8 cellular contexts compared by ENCODE assay signal in genomic region chr17:4492762-4493561, GRCh38. TPM values are rescaled to one million over a fixed set of nuclear protein-coding genes. Genes with fewer than 3 reads are reported as not detected.
DNase-seq lines count a peak whose midpoint lies in the region; ATAC-seq, FAIRE-seq and TF ChIP-seq lines count a peak whose summit lies in the region.

No MANE protein-coding gene starts in this region.

- H3K56ac ChIP-seq in mesendoderm (ENCODE audit: low read length) = no peak overlapping the region

- DNase-seq in Daoy (ENCODE audit: low read depth) (peak; percentile 71), LoVo (ENCODE audit: low spot score) (peak; percentile 46), K562 (ENCODE audit: extremely low read depth in 1 of 4, low spot score in 3 of 4) (peak; percentile 67 to 73 (median 70)), mesendoderm (peak; percentile 90), HCEC 1CT (no peak)
- DNase-seq in stimulated activated CD4-positive, alpha-beta T cell treated with anti-CD3 and anti-CD28 coated beads, Interleukin-4, amount 100 ng/mL, for 24 hours = no peak

- BruUV-seq in K562 (replicated peaks; lab: Mats Ljungman, UMichigan) = no TSS peak

- TF ChIP-seq POLR2A in K562 (conservative IDR thresholded peaks at IDR 0.05) = no peak

- ATAC-seq in K562 (peak; percentile 83), HG02642 (IDR thresholded peaks at IDR 0.05; ENCODE audit: poor library complexity, unreplicated experiment) (no peak), GM18868 (IDR thresholded peaks at IDR 0.05; ENCODE audit: unreplicated experiment) (no peak)

- POLR2A ChIA-PET in K562 (lab: Yijun Ruan, JAX) = interaction anchor here (0.6 kb wide), 2 partner anchors 7 to 229 kb away, joined by 3 to 4 read pairs; no protein-coding TSS in a partner anchor

- CTCF ChIA-PET in K562 (lab: Yijun Ruan, JAX; ENCODE audit: low intra/inter-chr PET ratio) = no interaction called here

- no peak overlapping the region for H2BK15ac ChIP-seq in mesendoderm (replicated peaks; ENCODE audit: low read depth)

- H3K36me3 ChIP-seq in K562 (ENCODE audit: control insufficient read depth, insufficient read depth, low read length) = no peaks in the 10 kb centered on the region
- H3K36me3 ChIP-seq in mesendoderm (ENCODE audit: control insufficient read depth, insufficient read depth, low read length) = no peaks in the 10 kb centered on the region

- H3K79me2 ChIP-seq in K562 (ENCODE audit: control insufficient read depth, insufficient read depth, low read length) = no peaks in the 10 kb centered on the region
- H3K79me2 ChIP-seq in mesendoderm (ENCODE audit: control insufficient read depth, insufficient read depth, low read length) = no peaks in the 10 kb centered on the region

- no peak overlapping the region for H2BK5ac ChIP-seq in mesendoderm (ENCODE audit: low read length)

- H3K9ac ChIP-seq in K562 (ENCODE audit: insufficient read depth in 1 of 2, low read depth in 2 of 2, low read length in 2 of 2) (no peak overlapping the region), mesendoderm (ENCODE audit: low read length) (no peak overlapping the region)

- H3K27ac ChIP-seq in K562 (ENCODE audit: extremely low read depth, low read depth, low read length) (no peak overlapping the region), mesendoderm (ENCODE audit: low read depth, low read length) (no peak overlapping the region)

- peaks cover 2 to 60% of the 10 kb centered on the region in 2 experiments for H3K27me3 ChIP-seq in K562 (ENCODE audit: control insufficient read depth in 2 of 2, insufficient read depth in 2 of 2, low read length in 2 of 2)
- no peaks in the 10 kb centered on the region for H3K27me3 ChIP-seq in mesendoderm (ENCODE audit: insufficient read depth, low read length, poor library complexity)

- no peak overlapping the region for H4K8ac ChIP-seq in mesendoderm (ENCODE audit: low read depth, low read length)

- no peaks in the 10 kb centered on the region for H3K9me3 ChIP-seq in K562 (replicated peaks; ENCODE audit: control insufficient read depth, insufficient read depth, low read depth, low read length)

- H2AFZ ChIP-seq in K562 (ENCODE audit: low read depth, low read length) = no peak overlapping the region

- H2AK5ac ChIP-seq in mesendoderm (ENCODE audit: low read length) = no peak overlapping the region

- peaks cover 9% of the 10 kb centered on the region for H4K20me1 ChIP-seq in K562 (replicated peaks; ENCODE audit: control insufficient read depth, insufficient read depth, low read length)

- no peak overlapping the region for H3K4me2 ChIP-seq in K562 (ENCODE audit: insufficient read depth, low read length)
- no peak overlapping the region for H3K4me2 ChIP-seq in mesendoderm (ENCODE audit: low read length)

- H4K5ac ChIP-seq in mesendoderm (ENCODE audit: low read length) = no peak overlapping the region

- H3K4me3 ChIP-seq in K562 = no peak overlapping the region
- H3K4me3 ChIP-seq in mesendoderm (ENCODE audit: low read length) = no peak overlapping the region

- no peak overlapping the region for H3K4ac ChIP-seq in mesendoderm (ENCODE audit: low read depth, low read length)

- TF ChIP-seq CTCF in K562 (IDR thresholded peaks at IDR 0.05 in 2 of 3, conservative IDR thresholded peaks at IDR 0.05 in 1 of 3; ENCODE audit: insufficient read depth in 2 of 3, low read depth in 1 of 3, low read length in 3 of 3) = no peak

- no peak for TF ChIP-seq RAD21 in K562 (CRISPR knock-in tag; conservative IDR thresholded peaks at IDR 0.05 in 1 of 2, IDR thresholded peaks at IDR 0.05 in 1 of 2)

- no peak for FAIRE-seq in K562 (lab: Jason Lieb, UNC)

- no peak overlapping the region for H3K18ac ChIP-seq in mesendoderm (ENCODE audit: low read length)

- no peaks in the 10 kb centered on the region for H3K9me1 ChIP-seq in K562 (ENCODE audit: control insufficient read depth, insufficient read depth, low read length)

- no peak overlapping the region for H3K23ac ChIP-seq in mesendoderm (ENCODE audit: low read length)

- intact Hi-C loops in K562 (cut with micrococcal nuclease) = no loop called here

- H3K4me1 ChIP-seq in K562 (replicated peaks in 1 of 2; ENCODE audit: control insufficient read depth in 2 of 2, insufficient read depth in 2 of 2, low read length in 2 of 2) (peaks cover 0 to under 1% of the 10 kb centered on the region in 2 experiments; a peak in 1 of 5 replicates), mesendoderm (ENCODE audit: control insufficient read depth, low read depth, low read length) (no peaks in the 10 kb centered on the region)

- no peak overlapping the region for H2BK120ac ChIP-seq in mesendoderm (ENCODE audit: low read depth, low read length)

- 13% methylated on average over 18 of the region's 20 CpGs for WGBS in K562 (ENCODE audit: insufficient coverage, low coverage, missing lambda C conversion rate)
- no CpG with 5 or more reads among the region's 20 CpGs for WGBS in mesendoderm (ENCODE audit: extremely low coverage, insufficient coverage, low lambda C conversion rate)

- H3K79me1 ChIP-seq in mesendoderm (ENCODE audit: low read length) = no peaks in the 10 kb centered on the region

- in situ Hi-C loops in K562 (cut with MboI) = no loop called here

- no peak for TF ChIP-seq EP300 in K562 (IDR thresholded peaks at IDR 0.05; ENCODE audit: low read length)

TF ChIP-seq in K562, 482 proteins besides CTCF, POLR2A, EP300 and RAD21 (continues in another document):
- TF ChIP-seq PRMT5 (CRISPR knock-in tag; IDR thresholded peaks at IDR 0.05) (peak; percentile 83; the same call in 1 of the 2 replicates), MIER1 (IDR thresholded peaks at IDR 0.05; ENCODE audit: low read depth) (peak; percentile 95), CTBP1 (IDR thresholded peaks at IDR 0.05; ENCODE audit: borderline replicate concordance) (no peak), SAP30 (IDR thresholded peaks at IDR 0.05; ENCODE audit: borderline replicate concordance, insufficient read depth, low read depth, low read length, poor library complexity, severe bottlenecking) (no peak), SMARCA4 (IDR thresholded peaks at IDR 0.05) (no peak), ZNF444 (CRISPR knock-in tag; IDR thresholded peaks at IDR 0.05) (no peak), KDM2B (CRISPR knock-in tag; IDR thresholded peaks at IDR 0.05) (no peak), NR0B1 (IDR thresholded peaks at IDR 0.05; ENCODE audit: partially characterized antibody) (no peak), ZNF232 (CRISPR knock-in tag; IDR thresholded peaks at IDR 0.05) (0 out of 2 replicates have a peak, but pooled peaks have one; percentile 18)

RNA-seq across cellular contexts. Expression of gene SPNS2, which starts 5.7 kb away (rescaled TPM):
- total RNA-seq in Daoy (2014; rRNA removed; shearing (Covaris generic)) = not detected in 2 replicates
- total RNA-seq in K562 (2011; cell fraction: chromatin; rRNA removed; ENCODE audit: low replicate concordance) = not detected in 2 replicates
- not detected in 2 replicates for total RNA-seq in K562 (2011; cell fraction: nucleolus; rRNA removed)
- total RNA-seq in K562 (2011; cell fraction: nucleoplasm; rRNA removed) = not detected in 2 replicates
- total RNA-seq in K562 (2014; rRNA removed) = not detected in 2 replicates
- total RNA-seq in K562 (2014; rRNA removed; fragmentation: Illumina TruSeq; extraction: Trizol) = not detected in 2 replicates
- not detected in 2 replicates for total RNA-seq in K562 (2015; rRNA removed; fragmentation: Illumina TruSeq; extraction: Trizol)
- total RNA-seq in K562 (2021) = 0.07 TPM in 1 of 2 replicates, not detected in the other
- polyA plus RNA-seq in K562 (2011; rRNA removed) = 0.06 TPM in 1 of 2 replicates, not detected in the other
- polyA plus RNA-seq in K562 (2011; cell fraction: cytosol; rRNA removed) = 0.03 and 0.07 TPM in 2 replicates
- not detected in 2 replicates for polyA plus RNA-seq in K562 (2011; cell fraction: nucleus; rRNA removed)
- polyA plus RNA-seq in K562 (2012) = 0.12 and 0.76 TPM in 2 replicates
- not detected in 2 replicates for polyA plus RNA-seq in K562 (2014; fragmentation: Illumina TruSeq; extraction: Trizol)
- not detected for polyA plus RNA-seq in K562 (2014; fragmentation: Nextera tagmentation; extraction: Ambion mirVana)
- polyA plus RNA-seq in K562 (2014; rRNA removed) = not detected in 2 replicates
- polyA minus RNA-seq in K562 (2011; rRNA and poly(A)+ RNA removed) = not detected in 2 replicates
- not detected in 2 replicates for polyA minus RNA-seq in K562 (2011; cell fraction: cytosol; rRNA and poly(A)+ RNA removed)
- not detected in 2 replicates for polyA minus RNA-seq in K562 (2011; cell fraction: nucleus; rRNA and poly(A)+ RNA removed)
- 0.24 TPM for polyA plus RNA-seq in mesendoderm (2013, experiment 1 of 2)
- 0.15 TPM for polyA plus RNA-seq in mesendoderm (2013, experiment 2 of 2)

RNA-seq across cellular contexts. Expression of gene SPNS3, which starts 59.2 kb away (rescaled TPM):
- 0.11 TPM in 1 of 2 replicates, not detected in the other for total RNA-seq in Daoy (2014; rRNA removed; shearing (Covaris generic))
- not detected in 2 replicates for total RNA-seq in K562 (2011; cell fraction: chromatin; rRNA removed; ENCODE audit: low replicate concordance)
- total RNA-seq in K562 (2011; cell fraction: nucleolus; rRNA removed) = not detected in 2 replicates
- not detected in 2 replicates for total RNA-seq in K562 (2011; cell fraction: nucleoplasm; rRNA removed)
- total RNA-seq in K562 (2014; rRNA removed) (not detected in 2 replicates), K562 (2014; rRNA removed; fragmentation: Illumina TruSeq; extraction: Trizol) (not detected in 2 replicates), K562 (2015; rRNA removed; fragmentation: Illumina TruSeq; extraction: Trizol) (not detected in 2 replicates), K562 (2021) (not detected in 2 replicates)
- polyA plus RNA-seq in K562 (2011; rRNA removed) (not detected in 2 replicates), K562 (2014; fragmentation: Illumina TruSeq; extraction: Trizol) (not detected in 2 replicates), K562 (2014; fragmentation: Nextera tagmentation; extraction: Ambion mirVana) (not detected), K562 (2014; rRNA removed) (0.05 TPM in 1 of 2 replicates, not detected in the other)
- polyA plus RNA-seq in K562 (2011; cell fraction: cytosol; rRNA removed) = not detected in 2 replicates
- not detected in 2 replicates for polyA plus RNA-seq in K562 (2011; cell fraction: nucleus; rRNA removed)
- polyA plus RNA-seq in K562 (2012) = 0.12 TPM in 1 of 2 replicates, not detected in the other
- polyA minus RNA-seq in K562 (2011; rRNA and poly(A)+ RNA removed) = not detected in 2 replicates
- polyA minus RNA-seq in K562 (2011; cell fraction: cytosol; rRNA and poly(A)+ RNA removed) = not detected in 2 replicates
- polyA minus RNA-seq in K562 (2011; cell fraction: nucleus; rRNA and poly(A)+ RNA removed) = not detected in 2 replicates
- 0.10 TPM for polyA plus RNA-seq in mesendoderm (2013, experiment 1 of 2)
- 0.06 TPM for polyA plus RNA-seq in mesendoderm (2013, experiment 2 of 2)

Comparison
In these comparisons a context has a peak if more than half of its experiments do, and no peak if none do; other contexts are left out.
1. DNase-seq: peak in Daoy (single experiment), LoVo (single experiment), K562 (4 of 4) and mesendoderm (single experiment); none in HCEC 1CT (single experiment) and stimulated activated CD4-positive, alpha-beta T cell treated with anti-CD3 and anti-CD28 coated beads, Interleukin-4, amount 100 ng/mL, for 24 hours (single experiment).